9 cellular contexts compared by ENCODE assay signal in genomic region chr2:8481463-8482009, GRCh38.
DNase-seq lines count a peak whose midpoint lies in the region; ATAC-seq and TF ChIP-seq lines count a peak whose summit lies in the region.
"Had no signal": no experiment of that assay in that cellular context is flagged by ENCODE, and none has a peak within 500 bp of the region (broad histone marks: within the 10 kb centered on the region; RNA-seq: fewer than 3 reads in every experiment).

No MANE protein-coding gene starts in this region.

- peak overlapping the region; percentile 1; the same call in 1 of the 2 replicates for H3K27ac ChIP-seq in OCI-LY3 (ENCODE audit: low read length)
- H3K27ac ChIP-seq in uterus = no peak overlapping the region

- TF ChIP-seq CTCF in OCI-LY3 (IDR thresholded peaks at IDR 0.05; ENCODE audit: low read depth, low read length) (no peak), uterus (IDR thresholded peaks at IDR 0.05) (no peak)

- H3K79me2 ChIP-seq in OCI-LY3 (ENCODE audit: low read length) = peaks cover 3% of the 10 kb centered on the region

- no peak overlapping the region for H2AFZ ChIP-seq in OCI-LY3 (ENCODE audit: low read depth, low read length)

- no peaks in the 10 kb centered on the region for H3K9me3 ChIP-seq in OCI-LY3 (ENCODE audit: insufficient read depth, low read length)
- no peaks in the 10 kb centered on the region for H3K9me3 ChIP-seq in uterus

- H3K4me1 ChIP-seq in OCI-LY3 (ENCODE audit: low read length) = peaks cover 83% of the 10 kb centered on the region
- no peaks in the 10 kb centered on the region for H3K4me1 ChIP-seq in uterus

- H3K4me2 ChIP-seq in OCI-LY3 (ENCODE audit: low read length) = peak overlapping the region; percentile 45

- no peak for TF ChIP-seq POLR2A in uterus (IDR thresholded peaks at IDR 0.05)

- no peaks in the 10 kb centered on the region for H4K20me1 ChIP-seq in OCI-LY3 (ENCODE audit: insufficient read depth, low read length)

- intact Hi-C loops in uterus (cut with DNase I; ENCODE audit: low total_unique reads) = no loop called here

- DNase-seq in kidney glomerular epithelial cell (lab: John Stamatoyannopoulos, UW) (peak; percentile 38), COLO668 (lab: John Stamatoyannopoulos, UW; ENCODE audit: unreplicated experiment) (no peak), uterus (no peak), NCI-H2196 (lab: John Stamatoyannopoulos, UW; ENCODE audit: unreplicated experiment) (no peak), NCI-H524 (lab: John Stamatoyannopoulos, UW) (no peak)
- DNase-seq: HFFc6 had no signal

- ATAC-seq in GM18867 (IDR thresholded peaks at IDR 0.05; ENCODE audit: unreplicated experiment) (peak; percentile 50), HG02571 (IDR thresholded peaks at IDR 0.05; ENCODE audit: unreplicated experiment) (peak; percentile 38)

- H3K9ac ChIP-seq in OCI-LY3 (ENCODE audit: low read length) = peak overlapping the region; percentile 12; the same call in 1 of the 2 replicates

- H3K36me3 ChIP-seq in OCI-LY3 (replicated peaks; ENCODE audit: low read depth, low read length) = peaks cover 17% of the 10 kb centered on the region
- no peaks in the 10 kb centered on the region for H3K36me3 ChIP-seq in uterus

- H3K4me3 ChIP-seq in OCI-LY3 (ENCODE audit: low read length) (no peak overlapping the region), uterus (no peak overlapping the region)

- no peaks in the 10 kb centered on the region for H3K27me3 ChIP-seq in OCI-LY3 (ENCODE audit: low read depth, low read length)
- no peaks in the 10 kb centered on the region for H3K27me3 ChIP-seq in uterus
